11 cellular contexts compared by ENCODE assay signal in genomic region chr22:39574779-39575551, GRCh38. TPM values are rescaled to one million over a fixed set of nuclear protein-coding genes. Genes with fewer than 3 reads are reported as not detected.
DNase-seq lines count a peak whose midpoint lies in the region; ATAC-seq and TF ChIP-seq lines count a peak whose summit lies in the region.
"Had no signal": no experiment of that assay in that cellular context is flagged by ENCODE, and none has a peak within 500 bp of the region (broad histone marks: within the 10 kb centered on the region; RNA-seq: fewer than 3 reads in every experiment).

No MANE protein-coding gene starts in this region.

- peaks cover 0 to 4% (median 0%) of the 10 kb centered on the region in 11 experiments; a peak in 1 of 22 replicates for H4K20me1 ChIP-seq in BLaER1 treated with 17β-estradiol and CSF1 and Interleukin-3, amounts not matched to agents 10 nM and 100 nM
- no peaks in the 10 kb centered on the region for H4K20me1 ChIP-seq in mammary epithelial cell (ENCODE audit: insufficient read depth, low read length)

- in situ Hi-C loops in mammary epithelial cell (cut with MboI; ENCODE audit: low sequenced_read_pairs in 2 of 2): no loop called here

- H3K4me1 ChIP-seq in BLaER1 treated with 17β-estradiol and CSF1 and Interleukin-3, amounts not matched to agents 10 nM and 100 nM: peaks cover 18 to 55% (median 45%) of the 10 kb centered on the region in 10 experiments
- H3K4me1 ChIP-seq in mammary epithelial cell (ENCODE audit: insufficient read depth, low read length) (peaks cover 11% of the 10 kb centered on the region), mucosa of descending colon (ENCODE audit: low read depth) (no peaks in the 10 kb centered on the region)
- H3K4me1 ChIP-seq: parathyroid adenoma had no signal

- no peak overlapping the region for H3K4me3 Mint-ChIP-seq in activated CD8-positive, alpha-beta memory T cell treated with anti-CD3 and anti-CD28 coated beads, Interleukin-2, amount 10 ng/mL, durations not matched to agents 7 days and 5 days

- no peak overlapping the region for H3K27ac Mint-ChIP-seq in activated CD8-positive, alpha-beta memory T cell treated with anti-CD3 and anti-CD28 coated beads, Interleukin-2, amount 10 ng/mL, durations not matched to agents 7 days and 5 days

- peak overlapping the region in 9 of 11 experiments; percentile 1 to 62 (median 25); a peak in 11 of 22 replicates for H3K4me2 ChIP-seq in BLaER1 treated with 17β-estradiol and CSF1 and Interleukin-3, amounts not matched to agents 10 nM and 100 nM
- no peak overlapping the region for H3K4me2 ChIP-seq in mammary epithelial cell (ENCODE audit: insufficient read depth, low read depth, low read length)

- H3K27ac ChIP-seq in BLaER1 treated with 17β-estradiol and CSF1 and Interleukin-3, amounts not matched to agents 10 nM and 100 nM: 0 out of 22 replicates have a peak overlapping the region, but pooled peaks of 1 of the 11 experiments have one; percentile 0
- H3K27ac ChIP-seq in mammary epithelial cell (ENCODE audit: insufficient read depth, low read depth, low read length): no peak overlapping the region
- H3K27ac ChIP-seq: parathyroid adenoma had no signal

- no peaks in the 10 kb centered on the region for H3K4me1 Mint-ChIP-seq in activated CD8-positive, alpha-beta memory T cell treated with anti-CD3 and anti-CD28 coated beads, Interleukin-2, amount 10 ng/mL, durations not matched to agents 7 days and 5 days

- no peak overlapping the region for H3K9ac ChIP-seq in BLaER1 treated with 17β-estradiol and CSF1 and Interleukin-3, amounts not matched to agents 10 nM and 100 nM
- no peak overlapping the region for H3K9ac ChIP-seq in mammary epithelial cell (ENCODE audit: insufficient read depth, low read length)
- H3K9ac ChIP-seq: parathyroid adenoma had no signal

- H3K9me3 Mint-ChIP-seq in activated CD8-positive, alpha-beta memory T cell treated with anti-CD3 and anti-CD28 coated beads, Interleukin-2, amount 10 ng/mL, durations not matched to agents 7 days and 5 days (ENCODE audit: low read depth): no peaks in the 10 kb centered on the region

- TF ChIP-seq CTCF in mammary epithelial cell (conservative IDR thresholded peaks at IDR 0.05 in 1 of 2, IDR thresholded peaks at IDR 0.05 in 1 of 2; ENCODE audit: extremely low read depth in 1 of 2, insufficient read depth in 1 of 2, low read depth in 1 of 2, low read length in 2 of 2) (no peak), mucosa of descending colon (IDR thresholded peaks at IDR 0.05) (no peak)

- 76% methylated on average over 11 of the region's 14 CpGs for WGBS in mammary epithelial cell (ENCODE audit: low coverage, missing lambda C conversion rate)

- no peaks in the 10 kb centered on the region for H3K79me2 ChIP-seq in mammary epithelial cell (ENCODE audit: insufficient read depth, low read length)
- H3K79me2 ChIP-seq: parathyroid adenoma had no signal

- H3K27me3 Mint-ChIP-seq in activated CD8-positive, alpha-beta memory T cell treated with anti-CD3 and anti-CD28 coated beads, Interleukin-2, amount 10 ng/mL, durations not matched to agents 7 days and 5 days: peaks cover 33% of the 10 kb centered on the region

- no peaks in the 10 kb centered on the region for H3K36me3 ChIP-seq in BLaER1 treated with 17β-estradiol and CSF1 and Interleukin-3, amounts not matched to agents 10 nM and 100 nM
- no peaks in the 10 kb centered on the region for H3K36me3 ChIP-seq in mammary epithelial cell (ENCODE audit: insufficient read depth, low read length)
- no peaks in the 10 kb centered on the region for H3K36me3 ChIP-seq in mucosa of descending colon (ENCODE audit: low read depth)

- CTCF ChIA-PET in mammary epithelial cell (lab: Charles Lee; ENCODE audit: low non-redundant PET): no interaction called here
- CTCF ChIA-PET in activated CD8-positive, alpha-beta memory T cell treated with anti-CD3 and anti-CD28 coated beads, Interleukin-2, amount 10 ng/mL, durations not matched to agents 7 days and 5 days (lab: Charles Lee): no interaction called here

- intact Hi-C loops in mammary epithelial cell (cut with micrococcal nuclease): no loop called here
- intact Hi-C loops in mucosa of descending colon (cut with DNase I, micrococcal nuclease): no loop called here

- H3K9me3 ChIP-seq in BLaER1 treated with 17β-estradiol and CSF1 and Interleukin-3, amounts not matched to agents 10 nM and 100 nM (replicated peaks in 1 of 11): peaks cover 0 to under 1% (median 0%) of the 10 kb centered on the region in 11 experiments; a peak in 4 of 22 replicates
- H3K9me3 ChIP-seq in mammary epithelial cell (replicated peaks; ENCODE audit: insufficient read depth, low read length) (no peaks in the 10 kb centered on the region), mucosa of descending colon (no peaks in the 10 kb centered on the region)

- peak; percentile 65 for DNase-seq in LoVo (ENCODE audit: low spot score)
- DNase-seq in mammary epithelial cell: peak; percentile 80
- no peak for DNase-seq in mucosa of descending colon
- DNase-seq in activated CD4-positive, alpha-beta T cell treated with anti-CD3 and anti-CD28 coated beads for 48 hours: no peak
- DNase-seq in activated CD8-positive, alpha-beta memory T cell treated with anti-CD3 and anti-CD28 coated beads, Interleukin-2, amount 10 ng/mL, durations not matched to agents 7 days and 5 days: no peak
- DNase-seq in SK-N-DZ (ENCODE audit: low spot score): no peak
- DNase-seq: central memory CD4-positive, alpha-beta T cell; DND-41 had no signal

- BruUV-seq in mammary epithelial cell (replicated peaks; lab: Mats Ljungman, UMichigan): no TSS peak

- no peak overlapping the region for H2AFZ ChIP-seq in mammary epithelial cell (ENCODE audit: low read depth, low read length)
- H2AFZ ChIP-seq: parathyroid adenoma had no signal

- no peaks in the 10 kb centered on the region for H3K36me3 Mint-ChIP-seq in activated CD8-positive, alpha-beta memory T cell treated with anti-CD3 and anti-CD28 coated beads, Interleukin-2, amount 10 ng/mL, durations not matched to agents 7 days and 5 days

- ATAC-seq in mucosa of descending colon: peak; percentile 19
- no peak for ATAC-seq in activated CD8-positive, alpha-beta memory T cell treated with anti-CD3 and anti-CD28 coated beads, Interleukin-2, amount 10 ng/mL, durations not matched to agents 7 days and 5 days
- ATAC-seq in HG02852 (IDR thresholded peaks at IDR 0.05; ENCODE audit: unreplicated experiment): no peak

- dilution Hi-C loops in mammary epithelial cell (cut with HindIII; ENCODE audit: low sequenced_read_pairs): loop anchor here (5.0 to 25.0 kb wide), 2 partner anchors 77 to 787 kb away; partner anchors contain the start of gene SGSM3

- H3K27me3 ChIP-seq in BLaER1 treated with 17β-estradiol and CSF1 and Interleukin-3, amounts not matched to agents 10 nM and 100 nM: no peaks in the 10 kb centered on the region
- H3K27me3 ChIP-seq in mammary epithelial cell (ENCODE audit: insufficient read depth, low read length): no peaks in the 10 kb centered on the region

- no peak overlapping the region for H3K4me3 ChIP-seq in BLaER1 treated with 17β-estradiol and CSF1 and Interleukin-3, amounts not matched to agents 10 nM and 100 nM
- no peak overlapping the region for H3K4me3 ChIP-seq in mammary epithelial cell (replicated peaks in 1 of 3; ENCODE audit: insufficient read depth in 1 of 3, low read depth in 2 of 3, low read length in 3 of 3)
- H3K4me3 ChIP-seq in mucosa of descending colon: no peak overlapping the region

RNA-seq across cellular contexts. Expression of gene CACNA1I, which starts 4.4 kb away (rescaled TPM):
- under 1 TPM in 1 of 2 donors, not detected in 1; under 0.01 TPM for total RNA-seq in mammary epithelial cell
- polyA plus RNA-seq in mammary epithelial cell: 0.01 TPM
- polyA minus RNA-seq in mammary epithelial cell: not detected
- under 1 TPM; 0.19 to 0.41 (median 0.20) TPM for total RNA-seq in mucosa of descending colon
- 1 to 10 TPM in 1 of 2 experiments, under 1 TPM in 1; 0.30 to 1.8 TPM for total RNA-seq in activated CD8-positive, alpha-beta memory T cell treated with anti-CD3 and anti-CD28 coated beads, Interleukin-2, amount 10 ng/mL, durations not matched to agents 7 days and 5 days
- not detected in 2 replicates for polyA plus RNA-seq in SK-N-DZ (2014; cell fraction: cytosol; rRNA removed)
- polyA plus RNA-seq in SK-N-DZ (2014; cell fraction: nucleus; rRNA removed): not detected in 2 replicates

RNA-seq across cellular contexts. Expression of gene RPS19BP1, which starts 42.4 kb away (rescaled TPM):
- total RNA-seq in mammary epithelial cell (10 to 100 TPM; 35.7 to 81.3 TPM), mucosa of descending colon (10 to 100 TPM; 59.1 to 77.7 (median 61.2) TPM)
- polyA plus RNA-seq in mammary epithelial cell: 89.0 TPM
- 12.5 TPM for polyA minus RNA-seq in mammary epithelial cell
- 10 to 100 TPM; 64.8 to 81.6 TPM for total RNA-seq in activated CD8-positive, alpha-beta memory T cell treated with anti-CD3 and anti-CD28 coated beads, Interleukin-2, amount 10 ng/mL, durations not matched to agents 7 days and 5 days
- 151 and 169 TPM in 2 replicates for polyA plus RNA-seq in SK-N-DZ (2014; cell fraction: cytosol; rRNA removed)
- polyA plus RNA-seq in SK-N-DZ (2014; cell fraction: nucleus; rRNA removed): 143 and 168 TPM in 2 replicates

RNA-seq across cellular contexts. Expression of gene ATF4, which starts 54.6 kb away (rescaled TPM):
- total RNA-seq in mammary epithelial cell (100 to 1,000 TPM; 598 to 653 TPM), mucosa of descending colon (100 to 1,000 TPM; 201 to 581 (median 205) TPM)
- 904 TPM for polyA plus RNA-seq in mammary epithelial cell
- polyA minus RNA-seq in mammary epithelial cell: 327 TPM
- 100 to 1,000 TPM; 365 to 501 TPM for total RNA-seq in activated CD8-positive, alpha-beta memory T cell treated with anti-CD3 and anti-CD28 coated beads, Interleukin-2, amount 10 ng/mL, durations not matched to agents 7 days and 5 days
- polyA plus RNA-seq in SK-N-DZ (2014; cell fraction: cytosol; rRNA removed): 496 and 507 TPM in 2 replicates
- polyA plus RNA-seq in SK-N-DZ (2014; cell fraction: nucleus; rRNA removed): 518 and 549 TPM in 2 replicates

Comparison
In these comparisons a context has a peak if more than half of its experiments do, and no peak if none do; other contexts are left out.
1. DNase-seq: peak in LoVo (single experiment) and mammary epithelial cell (single experiment); none in mucosa of descending colon (0 of 3), activated CD4-positive, alpha-beta T cell treated with anti-CD3 and anti-CD28 coated beads for 48 hours (single experiment), activated CD8-positive, alpha-beta memory T cell treated with anti-CD3 and anti-CD28 coated beads, Interleukin-2, amount 10 ng/mL, durations not matched to agents 7 days and 5 days (single experiment) and SK-N-DZ (single experiment).